In the genomic region with DNA sequence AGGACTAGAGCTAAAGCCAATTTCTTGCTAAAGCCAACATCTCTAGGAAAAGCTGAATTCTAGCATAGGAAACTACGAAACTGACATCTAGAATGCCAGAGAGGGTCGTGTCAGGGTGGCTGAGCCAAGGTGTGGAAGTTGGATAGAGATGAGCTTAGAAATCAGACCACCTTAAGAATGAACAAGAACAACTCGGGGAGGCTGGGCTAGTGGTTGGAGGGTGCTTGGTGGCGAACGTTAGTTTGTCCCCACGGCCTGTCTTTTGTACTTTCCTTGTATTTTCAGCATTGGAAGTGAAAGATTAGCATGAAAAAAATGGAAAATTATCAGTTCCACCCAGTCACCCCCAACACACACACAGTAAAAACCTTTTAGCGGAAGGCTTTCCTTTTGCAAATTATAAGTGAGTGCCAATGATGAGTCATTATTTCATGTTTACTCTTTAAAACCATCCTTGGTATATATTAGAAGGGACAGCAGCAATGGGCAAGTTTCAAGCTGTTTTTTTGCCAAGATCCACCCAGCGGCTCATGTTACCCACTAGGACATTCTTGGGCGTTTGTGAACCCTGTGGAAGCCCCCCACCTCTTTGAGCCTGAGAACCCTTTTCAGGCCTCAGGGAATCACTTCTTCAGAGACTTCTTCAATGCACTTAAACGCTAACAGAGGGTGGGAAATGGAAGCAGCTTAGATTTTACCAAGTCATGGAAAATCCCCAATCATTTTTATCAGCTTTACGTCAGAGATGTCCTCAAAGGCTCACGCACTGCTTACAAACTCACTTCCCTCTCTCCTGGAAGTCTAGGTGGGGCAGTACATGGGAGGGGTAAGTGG, we compare ENCODE assay signal across 1 cellular context.
A peak's percentile ranks its signal among the peaks of the same experiment; 100 is the strongest.
TF ChIP-seq lines count a peak whose summit lies in the region.

No MANE protein-coding gene starts in this region.

TF ChIP-seq in A549, 52 proteins besides CTCF, POLR2A, EP300 and RAD21 (continued from another document):
- TF ChIP-seq, protein P1, sequence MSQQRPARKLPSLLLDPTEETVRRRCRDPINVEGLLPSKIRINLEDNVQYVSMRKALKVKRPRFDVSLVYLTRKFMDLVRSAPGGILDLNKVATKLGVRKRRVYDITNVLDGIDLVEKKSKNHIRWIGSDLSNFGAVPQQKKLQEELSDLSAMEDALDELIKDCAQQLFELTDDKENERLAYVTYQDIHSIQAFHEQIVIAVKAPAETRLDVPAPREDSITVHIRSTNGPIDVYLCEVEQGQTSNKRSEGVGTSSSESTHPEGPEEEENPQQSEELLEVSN (IDR thresholded peaks at IDR 0.05; ENCODE audit: borderline replicate concordance, low read depth) = no peak
- TF ChIP-seq CHD4 (IDR thresholded peaks at IDR 0.05; ENCODE audit: borderline replicate concordance) (no peak), ZNF302 (CRISPR knock-in tag; IDR thresholded peaks at IDR 0.05) (no peak), PHF8 (IDR thresholded peaks at IDR 0.05; ENCODE audit: borderline replicate concordance, low read depth) (no peak), TFCP2L1 (CRISPR knock-in tag; IDR thresholded peaks at IDR 0.05) (no peak), CBX2 (IDR thresholded peaks at IDR 0.05; ENCODE audit: borderline replicate concordance, low read depth) (no peak), KDM1A (IDR thresholded peaks at IDR 0.05; ENCODE audit: low read depth) (no peak), NFE2L2 (conservative IDR thresholded peaks at IDR 0.05; ENCODE audit: low read length) (peak; percentile 63), SMC3 (IDR thresholded peaks at IDR 0.05) (no peak; the same call in 2 of the 3 replicates), GATA3 (IDR thresholded peaks at IDR 0.05; ENCODE audit: borderline replicate concordance) (peak; percentile 70; the same call in 1 of the 2 replicates), ZC3H11A (IDR thresholded peaks at IDR 0.05) (no peak), MYC (IDR thresholded peaks at IDR 0.05; ENCODE audit: borderline replicate concordance, low read length) (no peak), HOXB5 (CRISPR knock-in tag; IDR thresholded peaks at IDR 0.05) (no peak), KDM5A (IDR thresholded peaks at IDR 0.05) (no peak), HEYL (CRISPR knock-in tag; IDR thresholded peaks at IDR 0.05) (no peak), NR3C1 (IDR thresholded peaks at IDR 0.05) (no peak), RNF2 (IDR thresholded peaks at IDR 0.05; ENCODE audit: borderline replicate concordance, low read depth) (no peak), HDAC2 (IDR thresholded peaks at IDR 0.05) (no peak), FOXS1 (CRISPR knock-in tag; IDR thresholded peaks at IDR 0.05) (peak; percentile 77; the same call in 1 of the 2 replicates), CEBPB (IDR thresholded peaks at IDR 0.05) (peak in 1 of 2 experiments; percentile 35; a peak in 1 of 4 replicates), ZFP36 (IDR thresholded peaks at IDR 0.05; ENCODE audit: borderline replicate concordance, partially characterized antibody) (no peak), POLR2AphosphoS2 (conservative IDR thresholded peaks at IDR 0.05; ENCODE audit: low read length) (no peak), ZSCAN20 (CRISPR knock-in tag; IDR thresholded peaks at IDR 0.05) (no peak), BHLHE40 (IDR thresholded peaks at IDR 0.05; ENCODE audit: low read depth, low read length) (no peak), RARB (CRISPR knock-in tag; IDR thresholded peaks at IDR 0.05) (no peak)
- TF ChIP-seq, protein P2, sequence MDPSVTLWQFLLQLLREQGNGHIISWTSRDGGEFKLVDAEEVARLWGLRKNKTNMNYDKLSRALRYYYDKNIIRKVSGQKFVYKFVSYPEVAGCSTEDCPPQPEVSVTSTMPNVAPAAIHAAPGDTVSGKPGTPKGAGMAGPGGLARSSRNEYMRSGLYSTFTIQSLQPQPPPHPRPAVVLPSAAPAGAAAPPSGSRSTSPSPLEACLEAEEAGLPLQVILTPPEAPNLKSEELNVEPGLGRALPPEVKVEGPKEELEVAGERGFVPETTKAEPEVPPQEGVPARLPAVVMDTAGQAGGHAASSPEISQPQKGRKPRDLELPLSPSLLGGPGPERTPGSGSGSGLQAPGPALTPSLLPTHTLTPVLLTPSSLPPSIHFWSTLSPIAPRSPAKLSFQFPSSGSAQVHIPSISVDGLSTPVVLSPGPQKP (IDR thresholded peaks at IDR 0.05; ENCODE audit: low read depth, low read length) = no peak
- TF ChIP-seq, protein P3, sequence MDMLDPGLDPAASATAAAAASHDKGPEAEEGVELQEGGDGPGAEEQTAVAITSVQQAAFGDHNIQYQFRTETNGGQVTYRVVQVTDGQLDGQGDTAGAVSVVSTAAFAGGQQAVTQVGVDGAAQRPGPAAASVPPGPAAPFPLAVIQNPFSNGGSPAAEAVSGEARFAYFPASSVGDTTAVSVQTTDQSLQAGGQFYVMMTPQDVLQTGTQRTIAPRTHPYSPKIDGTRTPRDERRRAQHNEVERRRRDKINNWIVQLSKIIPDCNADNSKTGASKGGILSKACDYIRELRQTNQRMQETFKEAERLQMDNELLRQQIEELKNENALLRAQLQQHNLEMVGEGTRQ (IDR thresholded peaks at IDR 0.05) = no peak
